In the genomic region with DNA sequence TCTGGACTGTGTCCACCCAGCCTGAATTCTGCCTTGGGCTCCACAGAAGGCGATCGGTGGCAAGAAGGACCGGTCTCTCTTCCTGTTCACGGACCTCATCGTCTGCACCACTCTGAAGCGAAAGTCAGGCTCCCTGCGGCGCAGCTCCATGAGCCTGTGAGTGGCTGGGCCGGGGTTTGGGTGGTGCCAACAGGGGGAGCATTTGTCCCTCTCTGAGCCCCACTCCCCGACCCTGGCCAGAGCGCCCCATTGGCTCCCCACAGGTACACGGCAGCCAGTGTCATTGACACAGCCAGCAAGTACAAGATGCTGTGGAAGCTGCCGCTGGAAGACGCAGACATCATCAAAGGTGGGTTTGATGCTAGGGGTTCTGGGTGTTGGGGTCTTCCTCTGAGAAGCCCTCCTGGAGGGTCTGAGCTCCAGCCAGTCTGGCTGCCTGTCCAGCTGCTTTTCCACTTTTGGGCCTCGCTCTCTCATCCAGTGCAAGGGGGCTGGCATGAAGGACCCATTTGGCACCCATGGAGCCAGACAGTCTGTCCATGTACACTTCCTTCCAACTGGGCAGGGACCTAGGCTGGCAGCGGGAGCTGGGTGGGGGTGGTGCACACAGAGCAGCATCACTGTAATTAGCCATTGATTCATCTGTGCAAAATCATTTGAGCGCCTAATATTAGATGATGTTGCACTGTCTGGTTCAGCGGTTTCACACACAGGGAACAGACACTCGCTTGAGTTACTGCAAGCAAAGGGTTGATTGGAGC, we compare ENCODE assay signal across 19 cellular contexts. TPM values are rescaled to one million over a fixed set of nuclear protein-coding genes. Genes with fewer than 3 reads are reported as not detected.
DNase-seq lines count a peak whose midpoint lies in the region; ATAC-seq, FAIRE-seq and TF ChIP-seq lines count a peak whose summit lies in the region.
"Had no signal": no experiment of that assay in that cellular context is flagged by ENCODE, and none has a peak within 500 bp of the region (broad histone marks: within the 10 kb centered on the region; RNA-seq: fewer than 3 reads in every experiment).

No MANE protein-coding gene starts in this region.

- H3K36me3 Mint-ChIP-seq in GM23338 (ENCODE audit: low read depth) = no peaks in the 10 kb centered on the region
- no peaks in the 10 kb centered on the region for H3K36me3 Mint-ChIP-seq in stimulated activated effector memory CD8-positive, alpha-beta T cell treated with anti-CD3 and anti-CD28 coated beads, Interleukin-12 subunit alpha, Interleukin-12 subunit beta, amount 100 ng/mL, for 72 hours
- no peaks in the 10 kb centered on the region for H3K36me3 Mint-ChIP-seq in activated CD4-positive, alpha-beta memory T cell treated with anti-CD3 and anti-CD28 coated beads for 36 hours
- H3K36me3 Mint-ChIP-seq: CD8-positive, alpha-beta memory T cell had no signal

- FAIRE-seq in HTR-8/SVneo (lab: Jason Lieb, UNC) (peak; percentile 9), bronchial epithelial cell (lab: Jason Lieb, UNC) (peak; percentile 73)
- FAIRE-seq: G401.6, GM12892 had no signal

- peak; percentile 35 for ATAC-seq in GM23338
- no peak for ATAC-seq in stimulated activated effector memory CD8-positive, alpha-beta T cell treated with anti-CD3 and anti-CD28 coated beads, Interleukin-12 subunit alpha, Interleukin-12 subunit beta, amount 100 ng/mL, for 72 hours

- H3K27me3 Mint-ChIP-seq in GM23338 (ENCODE audit: insufficient read depth, low read depth, poor library complexity) = peaks cover 13% of the 10 kb centered on the region
- H3K27me3 Mint-ChIP-seq in activated CD4-positive, alpha-beta memory T cell treated with anti-CD3 and anti-CD28 coated beads for 36 hours = no peaks in the 10 kb centered on the region
- H3K27me3 Mint-ChIP-seq: CD8-positive, alpha-beta memory T cell had no signal

- no peaks in the 10 kb centered on the region for H3K79me2 ChIP-seq in GM23338 (replicated peaks; ENCODE audit: insufficient read depth)

- H3K4me3 Mint-ChIP-seq in GM23338 = no peak overlapping the region
- no peak overlapping the region for H3K4me3 Mint-ChIP-seq in stimulated activated effector memory CD8-positive, alpha-beta T cell treated with anti-CD3 and anti-CD28 coated beads, Interleukin-12 subunit alpha, Interleukin-12 subunit beta, amount 100 ng/mL, for 72 hours
- H3K4me3 Mint-ChIP-seq in activated CD4-positive, alpha-beta memory T cell treated with anti-CD3 and anti-CD28 coated beads for 36 hours = no peak overlapping the region
- H3K4me3 Mint-ChIP-seq: CD8-positive, alpha-beta memory T cell had no signal

- H3K27me3 ChIP-seq in GM23338 (ENCODE audit: insufficient read depth) (no peaks in the 10 kb centered on the region), bronchial epithelial cell (ENCODE audit: control insufficient read depth, insufficient read depth, low read length) (no peaks in the 10 kb centered on the region)

- POLR2A ChIA-PET in activated CD4-positive, alpha-beta memory T cell treated with anti-CD3 and anti-CD28 coated beads for 36 hours (lab: Charles Lee) = no interaction called here

- no peak overlapping the region for H3K4me3 ChIP-seq in GM23338
- no peak overlapping the region for H3K4me3 ChIP-seq in bronchial epithelial cell (ENCODE audit: low read depth, low read length)

- no peaks in the 10 kb centered on the region; the same call in 2 of the 3 replicates for H3K9me3 Mint-ChIP-seq in GM23338
- no peaks in the 10 kb centered on the region for H3K9me3 Mint-ChIP-seq in stimulated activated effector memory CD8-positive, alpha-beta T cell treated with anti-CD3 and anti-CD28 coated beads, Interleukin-12 subunit alpha, Interleukin-12 subunit beta, amount 100 ng/mL, for 72 hours
- no peaks in the 10 kb centered on the region for H3K9me3 Mint-ChIP-seq in activated CD4-positive, alpha-beta memory T cell treated with anti-CD3 and anti-CD28 coated beads for 36 hours
- H3K9me3 Mint-ChIP-seq: CD8-positive, alpha-beta memory T cell had no signal

- no peak overlapping the region for H3K27ac Mint-ChIP-seq in GM23338
- peak overlapping the region; percentile 32 for H3K27ac Mint-ChIP-seq in stimulated activated effector memory CD8-positive, alpha-beta T cell treated with anti-CD3 and anti-CD28 coated beads, Interleukin-12 subunit alpha, Interleukin-12 subunit beta, amount 100 ng/mL, for 72 hours
- H3K27ac Mint-ChIP-seq in activated CD4-positive, alpha-beta memory T cell treated with anti-CD3 and anti-CD28 coated beads for 36 hours = no peak overlapping the region

- H3K9me2 ChIP-seq in GM23338 (ENCODE audit: insufficient read depth) = no peaks in the 10 kb centered on the region

- intact Hi-C loops in activated CD4-positive, alpha-beta memory T cell treated with anti-CD3 and anti-CD28 coated beads for 36 hours (cut with micrococcal nuclease) = no loop called here

- DNase-seq in GM23338 (ENCODE audit: low spot score) (peak; percentile 64), HTR-8/SVneo (ENCODE audit: insufficient read length, low spot score) (no peak), bronchial epithelial cell (ENCODE audit: low read depth) (no peak), T-helper 2 cell (no peak), NCI-H2196 treated with DMSO at 0.1 percent for 48 hours (lab: John Stamatoyannopoulos, UW; ENCODE audit: unreplicated experiment) (no peak)
- no peak for DNase-seq in stimulated activated effector memory CD8-positive, alpha-beta T cell treated with anti-CD3 and anti-CD28 coated beads, Interleukin-12 subunit alpha, Interleukin-12 subunit beta, amount 100 ng/mL, for 72 hours (ENCODE audit: low spot score in 2 of 2)
- DNase-seq in activated CD4-positive, alpha-beta memory T cell treated with anti-CD3 and anti-CD28 coated beads for 36 hours = no peak
- DNase-seq: C1 segment of cervical spinal cord; CD8-positive, alpha-beta memory T cell; GOT3; Kasumi-1; NCI-H1436; NCI-H1930; NCI-H2227 treated with DMSO at 0.1 percent for 48 hours; NCI-H524; NCI-H774; Right ventricle myocardium superior had no signal

- H3K4me1 ChIP-seq in GM23338 (ENCODE audit: insufficient read depth) = peaks cover 6% of the 10 kb centered on the region; the same call in 1 of the 2 replicates

- TF ChIP-seq CTCF in GM23338 (conservative IDR thresholded peaks at IDR 0.05; ENCODE audit: low read depth in 2 of 2) (peak; percentile 19 to 55; a peak in 2 of 4 replicates), bronchial epithelial cell (IDR thresholded peaks at IDR 0.05; ENCODE audit: insufficient read depth, low read length, severe bottlenecking) (no peak)

- H3K4me1 Mint-ChIP-seq in GM23338 = 0 out of 3 replicates have a peak, but pooled peaks cover 2% of the 10 kb centered on the region
- peaks cover 8% of the 10 kb centered on the region for H3K4me1 Mint-ChIP-seq in stimulated activated effector memory CD8-positive, alpha-beta T cell treated with anti-CD3 and anti-CD28 coated beads, Interleukin-12 subunit alpha, Interleukin-12 subunit beta, amount 100 ng/mL, for 72 hours
- H3K4me1 Mint-ChIP-seq in activated CD4-positive, alpha-beta memory T cell treated with anti-CD3 and anti-CD28 coated beads for 36 hours (ENCODE audit: low read depth) = no peaks in the 10 kb centered on the region
- H3K4me1 Mint-ChIP-seq: CD8-positive, alpha-beta memory T cell had no signal

- no peak overlapping the region for H3K4me2 ChIP-seq in GM23338

- CTCF ChIA-PET in activated CD4-positive, alpha-beta memory T cell treated with anti-CD3 and anti-CD28 coated beads for 36 hours (lab: Charles Lee) = interaction anchor here (1.1 to 2.9 kb wide), 3 partner anchors 21 to 304 kb away, joined by 3 to 10 read pairs (median 3); no protein-coding TSS in a partner anchor

- H2AFZ ChIP-seq in GM23338 = no peak overlapping the region

- no peaks in the 10 kb centered on the region; the same call in none of the 2 replicates for H4K20me1 ChIP-seq in GM23338 (replicated peaks; ENCODE audit: insufficient read depth)

- 0 out of 2 replicates have a peak, but pooled peaks cover 9% of the 10 kb centered on the region for H3F3A ChIP-seq in GM23338 (replicated peaks; ENCODE audit: low read depth)

- no peak overlapping the region for H3K27ac ChIP-seq in GM23338 (ENCODE audit: low read depth)

- H3K36me3 ChIP-seq in GM23338 (ENCODE audit: insufficient read depth) (no peaks in the 10 kb centered on the region), bronchial epithelial cell (ENCODE audit: control insufficient read depth, insufficient read depth, low read length) (peaks cover 13% of the 10 kb centered on the region)

TF ChIP-seq in GM23338, 12 proteins besides CTCF, POLR2A, EP300 and RAD21 (continues in another document):
- TF ChIP-seq CREB1 (CRISPR knock-in tag; IDR thresholded peaks at IDR 0.05; ENCODE audit: low read depth) (no peak), STAT1 (IDR thresholded peaks at IDR 0.05; ENCODE audit: unreplicated experiment) (no peak)

RNA-seq across cellular contexts. Expression of a gene that starts 19.0 kb away (rescaled TPM):
- total RNA-seq in GM23338 (2014; rRNA removed; shearing (Covaris generic)) = 6.2 and 6.3 TPM in 2 replicates
- 2.0 and 2.1 TPM in 2 replicates for polyA plus RNA-seq in GM23338 (2016; fragmentation: Nextera tagmentation; extraction: Ambion mirVana)
- total RNA-seq in bronchial epithelial cell = 2.9 and 3.4 TPM in 2 replicates
- total RNA-seq in activated CD4-positive, alpha-beta memory T cell treated with anti-CD3 and anti-CD28 coated beads for 36 hours = 10 to 100 TPM; 18.5 to 18.9 TPM

RNA-seq across cellular contexts. Expression of a gene that starts 49.1 kb away (rescaled TPM):
- 11.0 and 15.0 TPM in 2 replicates for total RNA-seq in GM23338 (2014; rRNA removed; shearing (Covaris generic))
- 2.7 and 2.9 TPM in 2 replicates for polyA plus RNA-seq in GM23338 (2016; fragmentation: Nextera tagmentation; extraction: Ambion mirVana)
- 4.5 and 5.1 TPM in 2 replicates for total RNA-seq in bronchial epithelial cell
- under 1 TPM in 1 of 2 experiments, not detected in 1; 0.07 TPM for total RNA-seq in activated CD4-positive, alpha-beta memory T cell treated with anti-CD3 and anti-CD28 coated beads for 36 hours
- total RNA-seq: CD8-positive, alpha-beta memory T cell had no signal
- polyA plus RNA-seq: CD8-positive, alpha-beta memory T cell had no signal
